8 cellular contexts compared by ENCODE assay signal in the genomic region with DNA sequence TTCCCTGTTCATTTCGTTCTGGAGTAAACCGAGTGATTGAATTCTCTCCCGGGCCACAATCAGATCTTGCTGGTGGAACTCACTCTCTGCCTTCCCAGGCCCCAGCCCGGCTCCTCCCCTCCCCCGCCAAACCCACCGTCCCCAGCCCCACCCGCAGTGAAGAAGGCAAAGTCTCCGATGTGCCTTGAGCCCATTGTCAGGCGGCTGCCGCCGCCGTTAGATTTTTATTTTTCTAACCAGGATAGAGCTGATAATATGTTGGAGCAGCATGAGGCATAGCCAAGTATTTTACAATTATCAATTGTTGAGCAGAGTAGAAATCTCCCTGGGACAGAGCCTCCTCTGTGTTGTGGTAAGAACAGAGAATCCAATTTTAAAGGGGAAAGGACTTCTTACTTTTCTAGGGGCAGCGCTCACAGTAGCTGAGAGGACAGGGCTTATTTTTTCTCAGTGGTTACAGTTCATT. TPM values are rescaled to one million over a fixed set of nuclear protein-coding genes. Genes with fewer than 3 reads are reported as not detected.
DNase-seq lines count a peak whose midpoint lies in the region; ATAC-seq, FAIRE-seq and TF ChIP-seq lines count a peak whose summit lies in the region.

No MANE protein-coding gene starts in this region.

- H3K36me3 ChIP-seq in BJ (ENCODE audit: control insufficient read depth, insufficient read depth, low read length) = peaks cover 3% of the 10 kb centered on the region

- H3K36me3 Mint-ChIP-seq in activated T-cell treated with anti-CD3 and anti-CD28 coated beads, Interleukin-2, amount 50 U/mL, for 72 hours (ENCODE audit: insufficient read depth in 2 of 2) = peaks cover 19 to 37% of the 10 kb centered on the region in 2 donors

- POLR2A ChIA-PET in BJ (lab: Charles Lee) (interaction anchor here (0.6 kb wide), 1 partner anchor 402 kb away, joined by 4 read pairs; no protein-coding TSS in a partner anchor), HEK293T (lab: Yijun Ruan, JAX) (interaction anchor here (0.8 to 2.3 kb wide), 7 partner anchors 14 to 65 kb away, joined by 3 to 20 read pairs (median 7); no protein-coding TSS in a partner anchor)

- no peak for ATAC-seq in activated T-cell treated with anti-CD3 and anti-CD28 coated beads, Interleukin-2, amount 50 U/mL, for 72 hours (replicated peaks in 1 of 2)
- ATAC-seq in GM18861 (IDR thresholded peaks at IDR 0.05; ENCODE audit: unreplicated experiment) = no peak

- H3K4me3 Mint-ChIP-seq in activated T-cell treated with anti-CD3 and anti-CD28 coated beads, Interleukin-2, amount 50 U/mL, for 72 hours = peak overlapping the region; percentile 98

- H3K4me1 Mint-ChIP-seq in activated T-cell treated with anti-CD3 and anti-CD28 coated beads, Interleukin-2, amount 50 U/mL, for 72 hours (ENCODE audit: low read depth) = peaks cover 46% of the 10 kb centered on the region

- H3K4me3 ChIP-seq in BJ (ENCODE audit: low read depth, low read length) = peak overlapping the region; percentile 96

- FAIRE-seq in GM19239 (lab: Jason Lieb, UNC) = no peak

- DNase-seq in BJ (ENCODE audit: low read depth) = no peak
- DNase-seq in HEK293T (ENCODE audit: extremely low spot score) = peak; percentile 55
- peak in 1 of 2 donors; percentile 11 for DNase-seq in activated T-cell treated with anti-CD3 and anti-CD28 coated beads, Interleukin-2, amount 50 U/mL, for 72 hours
- peak; percentile 16 for DNase-seq in glomerular visceral epithelial cell (ENCODE audit: extremely low spot score)
- DNase-seq in putamen (ENCODE audit: low spot score) = peak; percentile 85
- no peak for DNase-seq in GM19239 (ENCODE audit: insufficient read length, low spot score)
- no peak for DNase-seq in NCI-H187 treated with DMSO at 0.1 percent for 48 hours (lab: John Stamatoyannopoulos, UW)

- no peaks in the 10 kb centered on the region for H3K9me3 Mint-ChIP-seq in activated T-cell treated with anti-CD3 and anti-CD28 coated beads, Interleukin-2, amount 50 U/mL, for 72 hours

- peak overlapping the region; percentile 90 for H3K27ac Mint-ChIP-seq in activated T-cell treated with anti-CD3 and anti-CD28 coated beads, Interleukin-2, amount 50 U/mL, for 72 hours

- no peaks in the 10 kb centered on the region for H3K27me3 Mint-ChIP-seq in activated T-cell treated with anti-CD3 and anti-CD28 coated beads, Interleukin-2, amount 50 U/mL, for 72 hours (ENCODE audit: low read depth)

- CTCF ChIA-PET in BJ (lab: Yijun Ruan, JAX) (interaction anchor here (1.2 to 2.1 kb wide), 3 partner anchors 12 to 71 kb away, joined by 3 to 8 read pairs (median 5); no protein-coding TSS in a partner anchor), HEK293T (lab: Yijun Ruan, JAX) (interaction anchor here (1.1 kb wide), 1 partner anchor 68 kb away, joined by 3 read pairs; no protein-coding TSS in a partner anchor)

- no peaks in the 10 kb centered on the region for H3K27me3 ChIP-seq in BJ (ENCODE audit: control insufficient read depth, insufficient read depth, low read length)

- TF ChIP-seq CTCF in BJ (IDR thresholded peaks at IDR 0.05; ENCODE audit: insufficient read depth, low read depth, low read length) = no peak

TF ChIP-seq in HEK293T, 16 proteins besides CTCF, POLR2A, EP300 and RAD21:
- TF ChIP-seq TARDBP (IDR thresholded peaks at IDR 0.05) (no peak), FOXM1 (IDR thresholded peaks at IDR 0.05; ENCODE audit: borderline replicate concordance) (no peak), FOXA1 (IDR thresholded peaks at IDR 0.05) (no peak), SP1 (IDR thresholded peaks at IDR 0.05) (no peak)

RNA-seq across cellular contexts. Expression of a gene that starts 1.2 kb away (rescaled TPM):
- 307 and 428 TPM in 2 replicates for polyA plus RNA-seq in BJ (2011; rRNA removed)
- polyA minus RNA-seq in BJ (2011; rRNA and poly(A)+ RNA removed) = 144 and 184 TPM in 2 replicates
- 100 to 1,000 TPM; 206 to 242 TPM for total RNA-seq in activated T-cell treated with anti-CD3 and anti-CD28 coated beads, Interleukin-2, amount 50 U/mL, for 72 hours

Comparison
In these comparisons a context has a peak if more than half of its experiments do, and no peak if none do; other contexts are left out.
1. DNase-seq: peak in HEK293T (single experiment), glomerular visceral epithelial cell (single experiment) and putamen (single experiment); none in BJ (single experiment), GM19239 (single experiment) and NCI-H187 treated with DMSO at 0.1 percent for 48 hours (single experiment).